Comparison of ENCODE assay signal across 8 cellular contexts in the genomic region with DNA sequence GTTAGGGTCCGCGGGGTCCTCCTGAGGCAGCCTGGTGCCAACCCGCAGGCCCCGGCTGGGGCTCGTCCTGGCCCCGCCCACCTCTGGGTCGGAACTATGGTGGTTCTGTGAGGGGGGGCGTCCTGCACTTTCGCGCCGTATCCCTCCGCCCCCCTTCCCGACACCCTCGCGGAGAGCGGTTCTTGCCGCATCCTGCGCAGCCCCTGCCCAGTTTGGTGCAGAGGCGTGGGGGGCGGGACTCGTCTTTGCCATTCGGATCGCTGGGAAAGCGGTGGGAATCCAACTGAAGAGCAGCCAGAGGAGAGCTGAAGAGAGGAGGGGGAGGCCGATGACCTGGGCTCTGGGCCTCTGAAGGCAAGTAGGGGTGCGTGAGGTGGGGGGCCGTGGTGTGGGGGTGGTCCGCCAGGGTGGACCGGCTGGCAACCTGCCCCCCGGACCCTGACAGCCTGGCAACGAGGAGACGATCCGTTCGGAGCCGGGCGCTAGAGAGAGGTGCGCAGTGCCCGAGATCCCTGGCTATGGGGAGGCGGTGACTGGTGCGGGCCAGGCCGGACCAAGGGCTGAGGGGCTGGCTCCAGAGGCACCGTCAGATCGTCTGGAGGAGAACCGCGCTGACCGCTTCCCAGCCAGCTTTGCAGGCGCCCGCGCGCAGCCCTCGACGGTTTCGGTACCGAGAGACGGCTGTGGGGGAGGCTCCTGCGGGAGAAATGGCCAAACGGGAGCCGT. TPM values are rescaled to one million over a fixed set of nuclear protein-coding genes. Genes with fewer than 3 reads are reported as not detected.
DNase-seq lines count a peak whose midpoint lies in the region; ATAC-seq and TF ChIP-seq lines count a peak whose summit lies in the region.

A gene with protein sequence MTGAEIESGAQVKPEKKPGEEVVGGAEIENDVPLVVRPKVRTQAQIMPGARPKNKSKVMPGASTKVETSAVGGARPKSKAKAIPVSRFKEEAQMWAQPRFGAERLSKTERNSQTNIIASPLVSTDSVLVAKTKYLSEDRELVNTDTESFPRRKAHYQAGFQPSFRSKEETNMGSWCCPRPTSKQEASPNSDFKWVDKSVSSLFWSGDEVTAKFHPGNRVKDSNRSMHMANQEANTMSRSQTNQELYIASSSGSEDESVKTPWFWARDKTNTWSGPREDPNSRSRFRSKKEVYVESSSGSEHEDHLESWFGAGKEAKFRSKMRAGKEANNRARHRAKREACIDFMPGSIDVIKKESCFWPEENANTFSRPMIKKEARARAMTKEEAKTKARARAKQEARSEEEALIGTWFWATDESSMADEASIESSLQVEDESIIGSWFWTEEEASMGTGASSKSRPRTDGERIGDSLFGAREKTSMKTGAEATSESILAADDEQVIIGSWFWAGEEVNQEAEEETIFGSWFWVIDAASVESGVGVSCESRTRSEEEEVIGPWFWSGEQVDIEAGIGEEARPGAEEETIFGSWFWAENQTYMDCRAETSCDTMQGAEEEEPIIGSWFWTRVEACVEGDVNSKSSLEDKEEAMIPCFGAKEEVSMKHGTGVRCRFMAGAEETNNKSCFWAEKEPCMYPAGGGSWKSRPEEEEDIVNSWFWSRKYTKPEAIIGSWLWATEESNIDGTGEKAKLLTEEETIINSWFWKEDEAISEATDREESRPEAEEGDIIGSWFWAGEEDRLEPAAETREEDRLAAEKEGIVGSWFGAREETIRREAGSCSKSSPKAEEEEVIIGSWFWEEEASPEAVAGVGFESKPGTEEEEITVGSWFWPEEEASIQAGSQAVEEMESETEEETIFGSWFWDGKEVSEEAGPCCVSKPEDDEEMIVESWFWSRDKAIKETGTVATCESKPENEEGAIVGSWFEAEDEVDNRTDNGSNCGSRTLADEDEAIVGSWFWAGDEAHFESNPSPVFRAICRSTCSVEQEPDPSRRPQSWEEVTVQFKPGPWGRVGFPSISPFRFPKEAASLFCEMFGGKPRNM (N-terminal part only) (plus strand): TSS at position 242 of the 726 bp plus-strand sequence. CDS start 2,431 bp downstream, outside the sequence.

- peak within 1 kb of the TSS; percentile 87 for H3K27ac Mint-ChIP-seq in activated naive CD8-positive, alpha-beta T cell

- H3K4me1 Mint-ChIP-seq in activated naive CD8-positive, alpha-beta T cell (ENCODE audit: low read depth): peaks cover 33% of the 10 kb centered on the region

- peak; percentile 13 for DNase-seq in GM20000 (ENCODE audit: low spot score)
- peak; percentile 5 for DNase-seq in NT2/D1 (ENCODE audit: low read depth, low spot score)
- DNase-seq in heart left ventricle: peak; percentile 54 to 76 (median 73)
- DNase-seq in SKM-1 treated with dmso at 0.1 percent for 144 hours (lab: John Stamatoyannopoulos, UW; ENCODE audit: unreplicated experiment): no peak
- DNase-seq in PC-3: no peak

- H3K9ac ChIP-seq in NT2/D1 (ENCODE audit: insufficient read length, low read depth): peak within 1 kb of the TSS; percentile 72
- no peak within 1 kb of the TSS for H3K9ac ChIP-seq in parathyroid adenoma
- no peak within 1 kb of the TSS for H3K9ac ChIP-seq in PC-3 (ENCODE audit: low read length)

- H3K4me3 Mint-ChIP-seq in activated naive CD8-positive, alpha-beta T cell: peak within 1 kb of the TSS; percentile 96

- POLR2A ChIA-PET in PC-3 (lab: Charles Lee; ENCODE audit: unreplicated experiment): no interaction called here

- H3K36me3 ChIP-seq in NT2/D1 (ENCODE audit: insufficient read depth, insufficient read length, low read length) (no peaks in the 10 kb centered on the region), heart left ventricle (peaks cover 0 to 5% (median 0%) of the 10 kb centered on the region in 9 donors), parathyroid adenoma (ENCODE audit: control insufficient read depth, insufficient read depth, low read length) (no peaks in the 10 kb centered on the region), PC-3 (ENCODE audit: low read depth, low read length) (no peaks in the 10 kb centered on the region)

- TF ChIP-seq POLR2A in heart left ventricle (IDR thresholded peaks at IDR 0.05): no peak

- H3K79me2 ChIP-seq in parathyroid adenoma (peaks cover 40% of the 10 kb centered on the region), PC-3 (ENCODE audit: low read length) (no peaks in the 10 kb centered on the region)

- peaks cover 17% of the 10 kb centered on the region for H3K27me3 ChIP-seq in NT2/D1 (ENCODE audit: insufficient read depth, insufficient read length)
- H3K27me3 ChIP-seq in heart left ventricle: no peaks in the 10 kb centered on the region
- no peaks in the 10 kb centered on the region for H3K27me3 ChIP-seq in parathyroid adenoma (ENCODE audit: control insufficient read depth, insufficient read depth, low read length)
- no peaks in the 10 kb centered on the region for H3K27me3 ChIP-seq in PC-3 (ENCODE audit: low read length)

- H3K36me3 Mint-ChIP-seq in activated naive CD8-positive, alpha-beta T cell: peaks cover 6% of the 10 kb centered on the region

- peak within 1 kb of the TSS in 9 of 12 donors; percentile 32 to 87 (median 59) for H3K27ac ChIP-seq in heart left ventricle
- H3K27ac ChIP-seq in parathyroid adenoma: peak within 1 kb of the TSS; percentile 68
- no peak within 1 kb of the TSS for H3K27ac ChIP-seq in PC-3 (ENCODE audit: low read length)

- H3K9me3 ChIP-seq in NT2/D1 (ENCODE audit: insufficient read depth, low read length): no peaks in the 10 kb centered on the region
- peaks cover 0 to 1% (median 0%) of the 10 kb centered on the region in 12 donors for H3K9me3 ChIP-seq in heart left ventricle
- no peaks in the 10 kb centered on the region for H3K9me3 ChIP-seq in parathyroid adenoma (ENCODE audit: control insufficient read depth, low read length)
- no peaks in the 10 kb centered on the region for H3K9me3 ChIP-seq in PC-3 (ENCODE audit: low read length)

- peak within 1 kb of the TSS; percentile 53 for H3K4me2 ChIP-seq in parathyroid adenoma (ENCODE audit: low read length)
- no peak within 1 kb of the TSS for H3K4me2 ChIP-seq in PC-3 (ENCODE audit: low read length)

- CTCF ChIA-PET in PC-3 (lab: Charles Lee): no interaction called here

- ATAC-seq in heart left ventricle (peak; percentile 72 to 90 (median 79)), HG03196 (IDR thresholded peaks at IDR 0.05; ENCODE audit: unreplicated experiment) (no peak), PC-3 (no peak)

- TF ChIP-seq CTCF in GM20000 (IDR thresholded peaks at IDR 0.05; ENCODE audit: extremely low read depth, missing control alignments) (no peak), heart left ventricle (IDR thresholded peaks at IDR 0.05) (no peak), parathyroid adenoma (IDR thresholded peaks at IDR 0.05) (no peak), PC-3 (conservative IDR thresholded peaks at IDR 0.05; ENCODE audit: low read depth, low read length) (no peak)

- no peaks in the 10 kb centered on the region for H3K27me3 Mint-ChIP-seq in activated naive CD8-positive, alpha-beta T cell

- BruUV-seq in PC-3 (replicated peaks; lab: Mats Ljungman, UMichigan): no TSS peak

- H3K9me2 ChIP-seq in PC-3 (replicated peaks; ENCODE audit: low read length): no peaks in the 10 kb centered on the region

- no peaks in the 10 kb centered on the region for H3K9me3 Mint-ChIP-seq in activated naive CD8-positive, alpha-beta T cell (ENCODE audit: low read depth)

- intact Hi-C loops in heart left ventricle (cut with DNase I): loop anchor here in 6 of 10 donors (5.0 to 10.0 kb wide), 5 partner anchors 47 to 63 kb away; a partner anchor contains a TSS
- intact Hi-C loops in PC-3 (cut with micrococcal nuclease): no loop called here

- H4K20me1 ChIP-seq in PC-3 (ENCODE audit: low read length): no peaks in the 10 kb centered on the region

- peak within 1 kb of the TSS; percentile 78 for H2AFZ ChIP-seq in parathyroid adenoma
- no peak within 1 kb of the TSS for H2AFZ ChIP-seq in PC-3 (ENCODE audit: low read length)

- no peaks in the 10 kb centered on the region for H3F3A ChIP-seq in PC-3 (ENCODE audit: low read length, unreplicated experiment)

- H3K4me3 ChIP-seq in NT2/D1 (ENCODE audit: insufficient read length, low read depth): peak within 1 kb of the TSS; percentile 45
- peak within 1 kb of the TSS; percentile 48 to 82 (median 66) for H3K4me3 ChIP-seq in heart left ventricle
- H3K4me3 ChIP-seq in parathyroid adenoma (ENCODE audit: low read depth, low read length): peak within 1 kb of the TSS; percentile 53
- no peak within 1 kb of the TSS for H3K4me3 ChIP-seq in PC-3 (ENCODE audit: low read length)

- H3K4me1 ChIP-seq in NT2/D1 (ENCODE audit: insufficient read depth, insufficient read length) (no peaks in the 10 kb centered on the region), heart left ventricle (peaks cover 0 to 9% (median 0%) of the 10 kb centered on the region in 12 donors), parathyroid adenoma (peaks cover 5% of the 10 kb centered on the region), PC-3 (ENCODE audit: insufficient read depth, low read length) (no peaks in the 10 kb centered on the region)

- WGBS in heart left ventricle, 4 donors: 0 to 49% (median 22%) methylated on average over 53 to 58 of the region's 58 CpGs

RNA-seq across cellular contexts. Expression of the gene that starts here (rescaled TPM):
- total RNA-seq in heart left ventricle (1 to 10 TPM; 2.2 to 9.7 (median 7.3) TPM), PC-3 (2014; rRNA removed) (0.58 and 2.5 TPM in 2 replicates)
- 1 to 10 TPM; 1.4 to 4.0 TPM for polyA plus RNA-seq in heart left ventricle

Comparison
In these comparisons a context has a peak if more than half of its experiments do, and no peak if none do; other contexts are left out.
1. DNase-seq: peak in GM20000 (single experiment), NT2/D1 (single experiment) and heart left ventricle (5 of 5); none in SKM-1 treated with dmso at 0.1 percent for 144 hours (single experiment) and PC-3 (single experiment).
2. ATAC-seq: peak in heart left ventricle (4 of 4); none in HG03196 (single experiment) and PC-3 (single experiment).